Comparison of ENCODE assay signal across 17 cellular contexts in the genomic region with DNA sequence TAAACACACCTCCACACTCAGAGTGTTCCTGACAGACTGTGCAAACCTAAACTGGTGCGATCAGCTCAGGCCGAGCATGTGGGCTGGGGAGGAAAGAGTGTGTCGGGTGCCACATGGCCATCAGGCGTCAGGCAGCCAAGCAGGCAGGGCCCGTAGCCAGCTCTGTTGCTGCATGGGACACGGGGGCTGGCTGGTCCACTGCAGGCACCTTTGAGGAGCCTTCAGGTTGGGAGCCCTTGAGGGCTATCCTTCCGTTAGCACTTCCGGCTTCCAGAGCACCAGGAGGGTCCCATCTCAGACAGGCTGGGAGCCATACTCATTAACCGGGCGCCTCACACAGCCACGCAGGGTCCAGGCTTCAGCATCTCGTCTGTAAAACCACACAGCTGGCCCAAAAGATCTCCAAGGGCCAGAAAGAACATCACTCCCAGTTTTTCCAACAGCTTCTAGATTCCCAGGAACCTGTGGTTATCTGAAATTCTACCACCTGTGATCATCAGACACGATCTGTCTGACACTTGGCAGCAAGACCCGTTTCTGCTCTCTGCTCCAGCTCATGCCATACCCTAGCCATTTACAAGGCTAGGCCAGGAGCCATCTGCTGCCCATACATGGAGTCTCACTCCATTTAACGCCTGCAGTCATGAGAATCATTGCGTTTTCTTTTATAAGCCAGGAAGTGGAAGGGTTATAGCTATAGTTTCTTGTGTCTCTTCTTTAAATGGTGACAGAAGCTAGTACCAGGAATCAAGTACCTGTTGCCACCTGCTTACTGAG.
A peak's percentile ranks its signal among the peaks of the same experiment; 100 is the strongest.
DNase-seq lines count a peak whose midpoint lies in the region.
"Had no signal": no experiment of that assay in that cellular context is flagged by ENCODE, and none has a peak within 500 bp of the region (broad histone marks: within the 10 kb centered on the region; RNA-seq: fewer than 3 reads in every experiment).

No MANE protein-coding gene starts in this region.

- CTCF ChIA-PET in activated CD4-positive, alpha-beta memory T cell treated with anti-CD3 and anti-CD28 coated beads, Interleukin-2, amount 10 ng/mL, durations not matched to agents 7 days and 5 days (lab: Charles Lee) = interaction anchor here (1.0 kb wide), 1 partner anchor 13 kb away, joined by 3 read pairs; no protein-coding TSS in a partner anchor

- no peaks in the 10 kb centered on the region for H3K9me3 Mint-ChIP-seq in activated CD4-positive, alpha-beta memory T cell treated with anti-CD3 and anti-CD28 coated beads, Interleukin-2, amount 10 ng/mL, durations not matched to agents 7 days and 5 days
- H3K9me3 Mint-ChIP-seq: stimulated activated naive CD8-positive, alpha-beta T cell treated with anti-CD3 and anti-CD28 coated beads, Interleukin-15, Interleukin-2, amounts not matched to agents 100 ng/mL and 50 ng/mL, for 24 hours had no signal

- peaks cover 5% of the 10 kb centered on the region for H3K4me1 Mint-ChIP-seq in activated CD4-positive, alpha-beta memory T cell treated with anti-CD3 and anti-CD28 coated beads, Interleukin-2, amount 10 ng/mL, durations not matched to agents 7 days and 5 days

- no peaks in the 10 kb centered on the region for H3K36me3 ChIP-seq in rectal smooth muscle tissue (ENCODE audit: control insufficient read depth, insufficient read depth, low read length)
- H3K36me3 ChIP-seq in Karpas-422 (ENCODE audit: insufficient read depth, low read length) = no peaks in the 10 kb centered on the region
- H3K36me3 ChIP-seq: uterus had no signal

- POLR2A ChIA-PET in activated CD4-positive, alpha-beta memory T cell treated with anti-CD3 and anti-CD28 coated beads, Interleukin-2, amount 10 ng/mL, durations not matched to agents 7 days and 5 days (lab: Charles Lee) = no interaction called here

- peak; percentile 26 for DNase-seq in DMS 273 treated with DMSO at 0.1 percent for 48 hours (lab: John Stamatoyannopoulos, UW)
- peak; percentile 50 for DNase-seq in NCI-H1092 (lab: John Stamatoyannopoulos, UW)
- peak; percentile 6 for DNase-seq in epidermal melanocyte (ENCODE audit: insufficient read length, low spot score)
- DNase-seq in activated CD4-positive, alpha-beta memory T cell treated with anti-CD3 and anti-CD28 coated beads, Interleukin-2, amount 10 ng/mL, durations not matched to agents 7 days and 5 days = no peak
- DNase-seq in NCI-H82 treated with DMSO at 0.1 percent for 48 hours (lab: John Stamatoyannopoulos, UW; ENCODE audit: unreplicated experiment) = no peak
- no peak for DNase-seq in A172 (ENCODE audit: low spot score)
- no peak for DNase-seq in Karpas-422
- DNase-seq: activated effector memory CD4-positive, alpha-beta T cell treated with anti-CD3 and anti-CD28 coated beads, Interleukin-2, amount 50 U/mL, for 16 hours; COR-L47; erythroblast; GF-D8; NCI-H1436 treated with DMSO at 0.1 percent for 48 hours; NCI-H774; uterus had no signal

- peaks cover 9% of the 10 kb centered on the region for H3K27me3 Mint-ChIP-seq in activated CD4-positive, alpha-beta memory T cell treated with anti-CD3 and anti-CD28 coated beads, Interleukin-2, amount 10 ng/mL, durations not matched to agents 7 days and 5 days
- H3K27me3 Mint-ChIP-seq: stimulated activated naive CD8-positive, alpha-beta T cell treated with anti-CD3 and anti-CD28 coated beads, Interleukin-15, Interleukin-2, amounts not matched to agents 100 ng/mL and 50 ng/mL, for 24 hours had no signal

- no peaks in the 10 kb centered on the region for H3K36me3 Mint-ChIP-seq in activated CD4-positive, alpha-beta memory T cell treated with anti-CD3 and anti-CD28 coated beads, Interleukin-2, amount 10 ng/mL, durations not matched to agents 7 days and 5 days (ENCODE audit: low read depth)

- H3K27ac ChIP-seq in rectal smooth muscle tissue (ENCODE audit: low read depth, low read length) = peak overlapping the region; percentile 55
- H3K27ac ChIP-seq in Karpas-422 (ENCODE audit: low read length) = no peak overlapping the region
- H3K27ac ChIP-seq: uterus had no signal

- H3K9ac ChIP-seq in rectal smooth muscle tissue (ENCODE audit: low read length) (no peak overlapping the region), Karpas-422 (ENCODE audit: low read length) (no peak overlapping the region)

- no peak overlapping the region for H3K4me2 ChIP-seq in Karpas-422 (ENCODE audit: low read depth, low read length, poor library complexity, severe bottlenecking)

- H3K4me3 ChIP-seq in rectal smooth muscle tissue (ENCODE audit: low read length) (no peak overlapping the region), Karpas-422 (ENCODE audit: low read length) (no peak overlapping the region)
- H3K4me3 ChIP-seq: uterus had no signal

- no peaks in the 10 kb centered on the region for H3K27me3 ChIP-seq in rectal smooth muscle tissue (ENCODE audit: control insufficient read depth, insufficient read depth, low read length)
- H3K27me3 ChIP-seq in Karpas-422 (ENCODE audit: low read length) = no peaks in the 10 kb centered on the region
- H3K27me3 ChIP-seq: uterus had no signal

- H3K4me1 ChIP-seq in rectal smooth muscle tissue (ENCODE audit: control insufficient read depth, insufficient read depth, low read length) = peaks cover 5% of the 10 kb centered on the region
- no peaks in the 10 kb centered on the region for H3K4me1 ChIP-seq in Karpas-422 (ENCODE audit: low read length)
- H3K4me1 ChIP-seq: uterus had no signal

- no peaks in the 10 kb centered on the region for H3K79me2 ChIP-seq in Karpas-422 (ENCODE audit: low read length)

- no peaks in the 10 kb centered on the region for H3K9me3 ChIP-seq in Karpas-422 (ENCODE audit: low read length)
- H3K9me3 ChIP-seq: uterus had no signal

- H3K9me2 ChIP-seq in Karpas-422 (replicated peaks; ENCODE audit: insufficient read depth, low read length) = no peaks in the 10 kb centered on the region

- no peaks in the 10 kb centered on the region for H4K20me1 ChIP-seq in Karpas-422 (ENCODE audit: insufficient read depth, low read depth, low read length)

- no peak overlapping the region for H3K4me3 Mint-ChIP-seq in activated CD4-positive, alpha-beta memory T cell treated with anti-CD3 and anti-CD28 coated beads, Interleukin-2, amount 10 ng/mL, durations not matched to agents 7 days and 5 days
- H3K4me3 Mint-ChIP-seq: stimulated activated naive CD8-positive, alpha-beta T cell treated with anti-CD3 and anti-CD28 coated beads, Interleukin-15, Interleukin-2, amounts not matched to agents 100 ng/mL and 50 ng/mL, for 24 hours; WTC11 had no signal

- H3K27ac Mint-ChIP-seq in activated CD4-positive, alpha-beta memory T cell treated with anti-CD3 and anti-CD28 coated beads, Interleukin-2, amount 10 ng/mL, durations not matched to agents 7 days and 5 days = no peak overlapping the region
- H3K27ac Mint-ChIP-seq: WTC11 had no signal

- H2AFZ ChIP-seq in Karpas-422 (ENCODE audit: low read length) = no peak overlapping the region

Comparison
In these comparisons a context has a peak if more than half of its experiments do, and no peak if none do; other contexts are left out.
1. DNase-seq: peak in DMS 273 treated with DMSO at 0.1 percent for 48 hours (single experiment), NCI-H1092 (single experiment) and epidermal melanocyte (single experiment); none in activated CD4-positive, alpha-beta memory T cell treated with anti-CD3 and anti-CD28 coated beads, Interleukin-2, amount 10 ng/mL, durations not matched to agents 7 days and 5 days (single experiment), NCI-H82 treated with DMSO at 0.1 percent for 48 hours (single experiment), A172 (single experiment) and Karpas-422 (single experiment).